ENCODE assay signal across 21 cellular contexts in the genomic region with DNA sequence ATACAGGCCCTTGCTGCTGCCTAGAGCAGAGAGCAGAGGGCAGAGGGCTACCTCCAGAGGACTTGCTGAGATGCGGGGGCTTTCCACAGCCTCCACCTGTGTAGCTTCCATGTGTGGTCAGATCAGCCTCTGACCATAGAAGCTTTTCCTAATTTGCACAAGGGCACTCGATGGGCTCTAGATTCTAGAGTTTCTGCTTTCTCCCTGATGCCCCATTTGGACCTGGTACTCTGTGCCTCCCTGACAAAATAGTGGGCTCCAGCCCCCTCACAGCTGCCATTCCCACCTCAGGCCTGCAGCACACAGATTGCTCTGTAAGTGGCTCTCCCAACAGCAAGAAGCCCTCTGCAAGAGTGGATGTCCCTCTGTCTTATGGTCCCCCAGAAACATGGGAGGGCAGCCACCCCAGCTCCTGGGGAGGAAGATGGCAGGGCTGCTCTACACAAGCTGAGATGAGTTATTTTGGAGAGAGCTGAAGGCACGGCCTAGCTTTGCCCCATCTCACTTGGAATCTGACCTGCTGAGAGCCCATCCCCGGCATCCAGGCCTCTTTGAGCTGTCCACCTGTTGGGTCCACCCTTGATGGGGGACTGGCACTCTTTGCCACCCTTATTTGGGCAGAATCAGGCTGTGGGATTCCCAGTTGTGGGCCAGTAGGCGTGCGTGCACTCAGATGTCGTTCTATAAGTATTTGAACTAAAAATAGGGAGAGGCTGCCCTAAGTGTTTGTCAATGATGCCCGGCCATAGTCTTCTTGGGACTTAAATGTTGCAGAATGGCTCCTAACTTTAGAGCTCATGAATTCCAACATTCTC. TPM values are rescaled to one million over a fixed set of nuclear protein-coding genes. Genes with fewer than 3 reads are reported as not detected.
A peak's percentile ranks its signal among the peaks of the same experiment; 100 is the strongest.
DNase-seq lines count a peak whose midpoint lies in the region; ATAC-seq, FAIRE-seq and TF ChIP-seq lines count a peak whose summit lies in the region.
"Had no signal": no experiment of that assay in that cellular context is flagged by ENCODE, and none has a peak within 500 bp of the region (broad histone marks: within the 10 kb centered on the region; RNA-seq: fewer than 3 reads in every experiment).

No MANE protein-coding gene starts in this region.

- TF ChIP-seq CTCF in K562 (IDR thresholded peaks at IDR 0.05 in 2 of 3, conservative IDR thresholded peaks at IDR 0.05 in 1 of 3; ENCODE audit: insufficient read depth in 2 of 3, low read depth in 1 of 3, low read length in 3 of 3) (no peak), Calu3 (IDR thresholded peaks at IDR 0.05; ENCODE audit: unreplicated experiment) (no peak)

- H3K4me1 ChIP-seq in K562 (replicated peaks in 1 of 2; ENCODE audit: control insufficient read depth in 2 of 2, insufficient read depth in 2 of 2, low read length in 2 of 2), result peaks cover 82 to 96% of the 10 kb centered on the region in 2 experiments
- H3K4me1 ChIP-seq: SJCRH30 had no signal

- no peak for TF ChIP-seq EP300 in K562 (IDR thresholded peaks at IDR 0.05; ENCODE audit: low read length)

- no peak for FAIRE-seq in K562 (lab: Jason Lieb, UNC)
- FAIRE-seq: D721Med had no signal

- POLR2A ChIA-PET in K562 (lab: Yijun Ruan, JAX), result interaction anchor here (2.1 to 4.1 kb wide), 2 partner anchors 10 to 14 kb away, joined by 11 to 30 read pairs; no protein-coding TSS in a partner anchor

- 82% methylated on average over 8 of the region's 8 CpGs for WGBS in K562 (ENCODE audit: insufficient coverage, low coverage, missing lambda C conversion rate)

- peak overlapping the region in 1 of 2 experiments; percentile 66; a peak in 1 of 4 replicates for H3K9ac ChIP-seq in K562 (ENCODE audit: insufficient read depth in 1 of 2, low read depth in 2 of 2, low read length in 2 of 2)

- peaks cover 10% of the 10 kb centered on the region for H3K4me1 Mint-ChIP-seq in Calu3 (ENCODE audit: low read depth, unreplicated experiment)

- in situ Hi-C loops in K562 (cut with MboI), result no loop called here

- peaks cover 16% of the 10 kb centered on the region for H3K9me1 ChIP-seq in K562 (ENCODE audit: control insufficient read depth, insufficient read depth, low read length)

- H3K4me3 ChIP-seq in K562, result no peak overlapping the region
- H3K4me3 ChIP-seq: SJCRH30 had no signal

- H3K9me3 Mint-ChIP-seq in Calu3 (ENCODE audit: low read depth, unreplicated experiment), result no peaks in the 10 kb centered on the region

- intact Hi-C loops in K562 (cut with micrococcal nuclease), result loop anchor here (5.0 kb wide), 1 partner anchor 106 kb away; no protein-coding TSS in a partner anchor
- intact Hi-C loops in Calu3 (cut with micrococcal nuclease; ENCODE audit: unreplicated experiment), result no loop called here

- TF ChIP-seq POLR2A in K562 (conservative IDR thresholded peaks at IDR 0.05), result no peak

- H3K36me3 ChIP-seq in K562 (ENCODE audit: control insufficient read depth, insufficient read depth, low read length), result peaks cover 33% of the 10 kb centered on the region; the same call in 2 of the 3 replicates
- H3K36me3 ChIP-seq: SJCRH30 had no signal

- ATAC-seq in K562, result no peak
- ATAC-seq: PC-3 had no signal

- H4K20me1 ChIP-seq in K562 (replicated peaks; ENCODE audit: control insufficient read depth, insufficient read depth, low read length), result no peaks in the 10 kb centered on the region

- no peak overlapping the region for H2AFZ ChIP-seq in K562 (ENCODE audit: low read depth, low read length)

- CTCF ChIA-PET in K562 (lab: Yijun Ruan, JAX; ENCODE audit: low intra/inter-chr PET ratio) (no interaction called here), Calu3 (lab: Charles Lee) (no interaction called here)

- peaks cover 40% of the 10 kb centered on the region for H3K27me3 Mint-ChIP-seq in Calu3 (ENCODE audit: unreplicated experiment)

- TF ChIP-seq RAD21 in K562 (CRISPR knock-in tag; conservative IDR thresholded peaks at IDR 0.05 in 1 of 2, IDR thresholded peaks at IDR 0.05 in 1 of 2), result no peak

- no peaks in the 10 kb centered on the region for H3K36me3 Mint-ChIP-seq in Calu3 (ENCODE audit: insufficient read depth, unreplicated experiment)

- BruUV-seq in K562 (replicated peaks; lab: Mats Ljungman, UMichigan), result no TSS peak
- BruUV-seq in Calu3 (replicated peaks; lab: Mats Ljungman, UMichigan), result no TSS peak

- H3K9me3 ChIP-seq in K562 (replicated peaks; ENCODE audit: control insufficient read depth, insufficient read depth, low read depth, low read length), result no peaks in the 10 kb centered on the region
- H3K9me3 ChIP-seq: SJCRH30 had no signal

- DNase-seq in activated CD8-positive, alpha-beta memory T cell treated with anti-CD3 and anti-CD28 coated beads, Interleukin-2, amount 50 U/mL, for 48 hours, result peak; percentile 43
- DNase-seq in activated CD8-positive, alpha-beta memory T cell treated with anti-CD3 and anti-CD28 coated beads, Interleukin-2, amount 50 U/mL, for 4 hours, result no peak
- no peak for DNase-seq in K562 (ENCODE audit: extremely low read depth in 1 of 4, low spot score in 3 of 4)
- peak; percentile 54 for DNase-seq in myocyte (ENCODE audit: low read depth)
- peak; percentile 29 for DNase-seq in ureter (ENCODE audit: low spot score)
- no peak for DNase-seq in HT-29 (ENCODE audit: low spot score)
- DNase-seq in NK-92 (lab: John Stamatoyannopoulos, UW; ENCODE audit: unreplicated experiment), result no peak
- no peak for DNase-seq in Calu3
- DNase-seq: CD8-positive, alpha-beta memory T cell; KG1; NCI-H1105 treated with DMSO at 0.1 percent for 48 hours; NCI-H1694; NCI-H2107; NCI-H510A treated with DMSO at 0.1 percent for 48 hours; NCI-H774; PC-3; SJCRH30 had no signal

- H3K27me3 ChIP-seq in K562 (ENCODE audit: control insufficient read depth in 2 of 2, insufficient read depth in 2 of 2, low read length in 2 of 2), result no peaks in the 10 kb centered on the region
- H3K27me3 ChIP-seq: SJCRH30 had no signal

- H3K27ac Mint-ChIP-seq in Calu3 (ENCODE audit: unreplicated experiment), result no peak overlapping the region

- no peak overlapping the region for H3K4me3 Mint-ChIP-seq in Calu3 (ENCODE audit: low read depth, unreplicated experiment)

- no peak overlapping the region for H3K27ac ChIP-seq in K562 (ENCODE audit: extremely low read depth, low read depth, low read length)
- H3K27ac ChIP-seq: SJCRH30 had no signal

- H3K4me2 ChIP-seq in K562 (ENCODE audit: insufficient read depth, low read length), result no peak overlapping the region

- peaks cover 70% of the 10 kb centered on the region for H3K79me2 ChIP-seq in K562 (ENCODE audit: control insufficient read depth, insufficient read depth, low read length)

RNA-seq across cellular contexts. Expression of a gene that starts 16.7 kb away (rescaled TPM):
- 81.2 and 118 TPM in 2 replicates for total RNA-seq in K562 (2011; cell fraction: chromatin; rRNA removed; ENCODE audit: low replicate concordance)
- 54.2 and 60.0 TPM in 2 replicates for total RNA-seq in K562 (2011; cell fraction: nucleolus; rRNA removed)
- total RNA-seq in K562 (2011; cell fraction: nucleoplasm; rRNA removed), result 86.6 and 86.7 TPM in 2 replicates
- total RNA-seq in K562 (2014; rRNA removed) (93.1 and 94.3 TPM in 2 replicates), K562 (2014; rRNA removed; fragmentation: Illumina TruSeq; extraction: Trizol) (72.3 and 78.7 TPM in 2 replicates), K562 (2015; rRNA removed; fragmentation: Illumina TruSeq; extraction: Trizol) (90.7 and 95.6 TPM in 2 replicates), K562 (2021) (63.1 and 64.3 TPM in 2 replicates), myocyte (0.32 TPM in 1 of 2 replicates, not detected in the other), ureter (26.6 TPM), Calu3 (2022) (not detected in 2 replicates)
- polyA plus RNA-seq in K562 (2011; rRNA removed) (38.9 and 39.2 TPM in 2 replicates), K562 (2014; fragmentation: Illumina TruSeq; extraction: Trizol) (126 and 127 TPM in 2 replicates), K562 (2014; fragmentation: Nextera tagmentation; extraction: Ambion mirVana) (100 to 1,000 TPM in 1 of 2 experiments, 10 to 100 TPM in 1; 97.3 to 102 TPM), K562 (2014; rRNA removed) (131 and 145 TPM in 2 replicates)
- 28.1 and 37.9 TPM in 2 replicates for polyA plus RNA-seq in K562 (2011; cell fraction: cytosol; rRNA removed)
- 97.0 and 101 TPM in 2 replicates for polyA plus RNA-seq in K562 (2011; cell fraction: nucleus; rRNA removed)
- 161 and 239 TPM in 2 replicates for polyA plus RNA-seq in K562 (2012)
- polyA minus RNA-seq in K562 (2011; rRNA and poly(A)+ RNA removed), result 30.9 and 33.2 TPM in 2 replicates
- 9.6 and 10.0 TPM in 2 replicates for polyA minus RNA-seq in K562 (2011; cell fraction: cytosol; rRNA and poly(A)+ RNA removed)
- 24.1 and 32.7 TPM in 2 replicates for polyA minus RNA-seq in K562 (2011; cell fraction: nucleus; rRNA and poly(A)+ RNA removed)
- polyA plus RNA-seq in myocyte (2012), result not detected
- total RNA-seq in HT-29 (2014; rRNA removed; shearing (Covaris generic)), result not detected in 2 replicates
- total RNA-seq: A172, PC-3 had no signal
- polyA plus RNA-seq: BJ had no signal

RNA-seq across cellular contexts. Expression of a gene that starts 37.7 kb away (rescaled TPM):
- total RNA-seq in K562 (2011; cell fraction: chromatin; rRNA removed; ENCODE audit: low replicate concordance), result not detected in 2 replicates
- 0.53 TPM in 1 of 2 replicates, not detected in the other for total RNA-seq in K562 (2011; cell fraction: nucleolus; rRNA removed)
- total RNA-seq in K562 (2011; cell fraction: nucleoplasm; rRNA removed), result not detected in 2 replicates
- total RNA-seq in K562 (2014; rRNA removed) (0.24 TPM in 1 of 2 replicates, not detected in the other), K562 (2014; rRNA removed; fragmentation: Illumina TruSeq; extraction: Trizol) (not detected in 2 replicates), K562 (2015; rRNA removed; fragmentation: Illumina TruSeq; extraction: Trizol) (0.11 TPM in 2 replicates), K562 (2021) (not detected in 2 replicates), myocyte (not detected in 2 replicates), ureter (not detected), Calu3 (2022) (not detected in 2 replicates)
- polyA plus RNA-seq in K562 (2011; rRNA removed) (0.07 TPM in 1 of 2 replicates, not detected in the other), K562 (2014; fragmentation: Illumina TruSeq; extraction: Trizol) (not detected in 2 replicates), K562 (2014; fragmentation: Nextera tagmentation; extraction: Ambion mirVana) (not detected), K562 (2014; rRNA removed) (0.13 and 0.21 TPM in 2 replicates)
- not detected in 2 replicates for polyA plus RNA-seq in K562 (2011; cell fraction: cytosol; rRNA removed)
- 0.11 TPM in 1 of 2 replicates, not detected in the other for polyA plus RNA-seq in K562 (2011; cell fraction: nucleus; rRNA removed)
- 0.15 and 0.17 TPM in 2 replicates for polyA plus RNA-seq in K562 (2012)
- polyA minus RNA-seq in K562 (2011; rRNA and poly(A)+ RNA removed), result not detected in 2 replicates
- polyA minus RNA-seq in K562 (2011; cell fraction: cytosol; rRNA and poly(A)+ RNA removed), result not detected in 2 replicates
- polyA minus RNA-seq in K562 (2011; cell fraction: nucleus; rRNA and poly(A)+ RNA removed), result 0.22 TPM in 1 of 2 replicates, not detected in the other
- polyA plus RNA-seq in myocyte (2012), result not detected
- total RNA-seq in HT-29 (2014; rRNA removed; shearing (Covaris generic)), result not detected in 2 replicates
- total RNA-seq: A172; CD8-positive, alpha-beta memory T cell; H4; PC-3; SJCRH30 had no signal
- polyA plus RNA-seq: BJ; CD8-positive, alpha-beta memory T cell had no signal

RNA-seq across cellular contexts. Expression of a gene that starts 56.2 kb away (rescaled TPM):
- total RNA-seq in K562 (2011; cell fraction: chromatin; rRNA removed; ENCODE audit: low replicate concordance), result 28.0 and 44.8 TPM in 2 replicates
- total RNA-seq in K562 (2011; cell fraction: nucleolus; rRNA removed), result 25.3 and 25.7 TPM in 2 replicates
- total RNA-seq in K562 (2011; cell fraction: nucleoplasm; rRNA removed), result 38.3 and 60.8 TPM in 2 replicates
- total RNA-seq in K562 (2014; rRNA removed), result 2.3 and 3.2 TPM in 2 replicates
- 2.9 and 3.5 TPM in 2 replicates for total RNA-seq in K562 (2014; rRNA removed; fragmentation: Illumina TruSeq; extraction: Trizol)
- 1.4 and 1.5 TPM in 2 replicates for total RNA-seq in K562 (2015; rRNA removed; fragmentation: Illumina TruSeq; extraction: Trizol)
- total RNA-seq in K562 (2021), result 3.9 and 4.5 TPM in 2 replicates
- polyA plus RNA-seq in K562 (2011; rRNA removed), result 7.3 and 7.9 TPM in 2 replicates
- polyA plus RNA-seq in K562 (2011; cell fraction: cytosol; rRNA removed), result 3.7 and 5.1 TPM in 2 replicates
- polyA plus RNA-seq in K562 (2011; cell fraction: nucleus; rRNA removed), result 7.6 and 10.0 TPM in 2 replicates
- 3.2 and 4.6 TPM in 2 replicates for polyA plus RNA-seq in K562 (2012)
- 4.1 and 5.0 TPM in 2 replicates for polyA plus RNA-seq in K562 (2014; fragmentation: Illumina TruSeq; extraction: Trizol)
- polyA plus RNA-seq in K562 (2014; fragmentation: Nextera tagmentation; extraction: Ambion mirVana), result 1 to 10 TPM; 1.0 to 1.1 TPM
- 3.0 TPM in 2 replicates for polyA plus RNA-seq in K562 (2014; rRNA removed)
- polyA minus RNA-seq in K562 (2011; rRNA and poly(A)+ RNA removed), result 11.4 and 12.1 TPM in 2 replicates
- polyA minus RNA-seq in K562 (2011; cell fraction: cytosol; rRNA and poly(A)+ RNA removed), result 4.6 and 6.7 TPM in 2 replicates
- 15.8 and 17.0 TPM in 2 replicates for polyA minus RNA-seq in K562 (2011; cell fraction: nucleus; rRNA and poly(A)+ RNA removed)
- 21.5 and 25.2 TPM in 2 replicates for total RNA-seq in myocyte
- polyA plus RNA-seq in myocyte (2012), result 13.8 TPM
- total RNA-seq in ureter, result 16.0 TPM
- total RNA-seq in HT-29 (2014; rRNA removed; shearing (Covaris generic)), result not detected in 2 replicates
- not detected in 2 replicates for total RNA-seq in Calu3 (2022)
- total RNA-seq: PC-3 had no signal
- polyA plus RNA-seq: CD8-positive, alpha-beta memory T cell had no signal

Comparison
In these comparisons a context has a peak if more than half of its experiments do, and no peak if none do; other contexts are left out.
1. DNase-seq: peak in activated CD8-positive, alpha-beta memory T cell treated with anti-CD3 and anti-CD28 coated beads, Interleukin-2, amount 50 U/mL, for 48 hours (single experiment), myocyte (single experiment) and ureter (single experiment); none in activated CD8-positive, alpha-beta memory T cell treated with anti-CD3 and anti-CD28 coated beads, Interleukin-2, amount 50 U/mL, for 4 hours (single experiment), K562 (0 of 4), HT-29 (single experiment), NK-92 (single experiment) and Calu3 (single experiment).
2. RNA of a gene that starts 16.7 kb away (total RNA-seq): 54.2 to 118 TPM in K562 and 26.6 TPM in ureter (single experiment); 0.32 TPM in myocyte, not detected in Calu3 and not detected in HT-29; every median in the first group is over 10 times any median in the second.